Comparison of ENCODE assay signal across 18 cellular contexts in genomic region chr3:152102410-152102809, GRCh38.
"Had no signal": no experiment of that assay in that cellular context is flagged by ENCODE, and none has a peak within 500 bp of the region (broad histone marks: within the 10 kb centered on the region; RNA-seq: fewer than 3 reads in every experiment).

No MANE protein-coding gene starts in this region.

- H3K27ac ChIP-seq: heart right ventricle, hepatocyte, left ventricle myocardium inferior, ovary, right atrium auricular region, skin epidermis, suprapubic skin, thoracic aorta, tibial artery, upper lobe of right lung had no signal

- H3K79me2 ChIP-seq: hepatocyte had no signal

- H3K4me1 ChIP-seq: left ventricle myocardium inferior, right atrium auricular region, suprapubic skin, tibial artery, upper lobe of right lung had no signal

- H3K4me2 ChIP-seq: hepatocyte had no signal

- H3K36me3 ChIP-seq: heart right ventricle, left ventricle myocardium inferior, ovary, right atrium auricular region, suprapubic skin, thoracic aorta, tibial artery, upper lobe of right lung had no signal

- DNase-seq: heart right ventricle; islet precursor cell; left ventricle myocardium inferior; naive thymus-derived CD8-positive, alpha-beta T cell; ovary; stimulated activated CD4-positive, alpha-beta T cell treated with anti-CD3 and anti-CD28 coated beads, Interleukin-12 subunit alpha, Interleukin-12 subunit beta, amount 100 ng/mL, for 4 hours; stimulated activated CD4-positive, alpha-beta T cell treated with anti-CD3 and anti-CD28 coated beads, Interleukin-15, amount 100 ng/mL, for 24 hours; stimulated activated CD4-positive, alpha-beta T cell treated with anti-CD3 and anti-CD28 coated beads, Interleukin-2, amount 100 ng/mL, for 24 hours; stimulated activated CD4-positive, alpha-beta T cell treated with anti-CD3 and anti-CD28 coated beads, Interleukin-4, amount 100 ng/mL, for 1 hour; stimulated activated naive CD4-positive, alpha-beta T cell; tibial artery; upper lobe of right lung had no signal

- H3K4me3 ChIP-seq: heart right ventricle, hepatocyte, left ventricle myocardium inferior, lung, ovary, right atrium auricular region, skin epidermis, suprapubic skin, thoracic aorta, tibial artery, upper lobe of right lung had no signal

- H3K27me3 ChIP-seq: heart right ventricle, hepatocyte, ovary, right atrium auricular region, suprapubic skin, tibial artery, upper lobe of right lung had no signal
